In the genomic region with DNA sequence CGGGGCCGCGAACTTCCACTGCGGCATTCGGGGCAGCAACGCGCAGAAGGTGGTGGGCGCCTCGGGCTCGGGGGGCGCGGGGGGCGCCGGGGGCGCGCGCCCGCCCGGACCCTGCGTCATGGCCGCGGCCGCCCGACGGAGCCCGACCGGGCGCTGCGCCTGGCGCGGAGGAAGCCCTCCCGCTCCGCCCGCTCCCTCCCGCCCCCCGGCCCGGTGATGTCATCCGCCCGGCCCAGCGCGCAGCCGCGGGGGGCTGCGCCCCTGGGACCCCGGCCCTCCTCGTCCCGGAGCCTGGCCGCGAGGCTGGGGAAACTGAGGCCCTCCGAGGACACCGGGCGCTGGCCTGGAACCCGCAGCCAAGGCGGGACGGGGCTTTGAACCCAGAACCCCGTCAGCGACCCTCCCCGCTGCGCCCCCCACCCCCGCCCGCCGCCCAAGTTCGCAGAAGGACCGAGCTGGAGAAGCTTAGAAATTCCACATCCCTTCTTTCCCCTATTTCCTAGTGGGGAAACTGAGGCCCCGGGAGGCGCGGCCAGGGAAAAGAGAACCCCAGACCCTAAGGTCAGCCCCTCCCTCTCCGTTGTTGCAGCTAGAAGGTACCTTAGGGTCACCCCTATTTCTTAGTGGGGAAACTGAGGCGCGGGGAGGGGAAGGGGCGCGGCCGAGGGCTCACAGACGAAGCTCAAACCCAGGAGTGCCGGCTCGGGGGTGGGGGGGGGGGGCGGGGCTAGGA, we compare ENCODE assay signal across 8 cellular contexts. TPM values are rescaled to one million over a fixed set of nuclear protein-coding genes. Genes with fewer than 3 reads are reported as not detected.
A peak's percentile ranks its signal among the peaks of the same experiment; 100 is the strongest.
DNase-seq lines count a peak whose midpoint lies in the region; ATAC-seq and TF ChIP-seq lines count a peak whose summit lies in the region.

A gene with protein sequence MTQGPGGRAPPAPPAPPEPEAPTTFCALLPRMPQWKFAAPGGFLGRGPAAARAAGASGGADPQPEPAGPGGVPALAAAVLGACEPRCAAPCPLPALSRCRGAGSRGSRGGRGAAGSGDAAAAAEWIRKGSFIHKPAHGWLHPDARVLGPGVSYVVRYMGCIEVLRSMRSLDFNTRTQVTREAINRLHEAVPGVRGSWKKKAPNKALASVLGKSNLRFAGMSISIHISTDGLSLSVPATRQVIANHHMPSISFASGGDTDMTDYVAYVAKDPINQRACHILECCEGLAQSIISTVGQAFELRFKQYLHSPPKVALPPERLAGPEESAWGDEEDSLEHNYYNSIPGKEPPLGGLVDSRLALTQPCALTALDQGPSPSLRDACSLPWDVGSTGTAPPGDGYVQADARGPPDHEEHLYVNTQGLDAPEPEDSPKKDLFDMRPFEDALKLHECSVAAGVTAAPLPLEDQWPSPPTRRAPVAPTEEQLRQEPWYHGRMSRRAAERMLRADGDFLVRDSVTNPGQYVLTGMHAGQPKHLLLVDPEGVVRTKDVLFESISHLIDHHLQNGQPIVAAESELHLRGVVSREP (minus strand): TSS at position 157 of the 733 bp plus-strand sequence. CDS start 37 bp downstream, at position 120.

- DNase-seq in H7, result peak; percentile 93
- peak in 1 of 2 donors; percentile 63 for DNase-seq in cardiac muscle cell (ENCODE audit: low read depth in 1 of 2, low spot score in 1 of 2)
- DNase-seq in posterior vena cava (ENCODE audit: low spot score), result no peak
- no peak for DNase-seq in foreskin keratinocyte
- no peak for DNase-seq in NOMO-1 treated with dmso at 0.1 percent for 144 hours (lab: John Stamatoyannopoulos, UW; ENCODE audit: unreplicated experiment)
- DNase-seq in AG20443 (ENCODE audit: low spot score), result no peak

- no peak for TF ChIP-seq CTCF in VCaP (conservative IDR thresholded peaks at IDR 0.05)
- TF ChIP-seq CTCF in cardiac muscle cell (IDR thresholded peaks at IDR 0.05; ENCODE audit: low read depth, low read length), result no peak
- no peak for TF ChIP-seq CTCF in foreskin keratinocyte (conservative IDR thresholded peaks at IDR 0.05)

- peak within 1 kb of the TSS; percentile 83 for H3K27ac ChIP-seq in VCaP
- peak within 1 kb of the TSS; percentile 73 for H3K27ac ChIP-seq in cardiac muscle cell
- no peak within 1 kb of the TSS for H3K27ac ChIP-seq in foreskin keratinocyte

- ATAC-seq in foreskin keratinocyte (no peak), HG03469 (IDR thresholded peaks at IDR 0.05; ENCODE audit: unreplicated experiment) (no peak)

- H3K4me3 ChIP-seq in H7 (ENCODE audit: insufficient read depth, low read depth, low read length) (peak within 1 kb of the TSS; percentile 61), cardiac muscle cell (peak within 1 kb of the TSS; percentile 65)

- H3K9me3 ChIP-seq in cardiac muscle cell (ENCODE audit: low read depth), result no peaks in the 10 kb centered on the region

- intact Hi-C loops in posterior vena cava (cut with DNase I), result no loop called here

- no peaks in the 10 kb centered on the region for H3K36me3 ChIP-seq in H7 (replicated peaks; ENCODE audit: control insufficient read depth, insufficient read depth, low read length)
- H3K36me3 ChIP-seq in cardiac muscle cell, result no peaks in the 10 kb centered on the region

- no peaks in the 10 kb centered on the region for H3K4me1 ChIP-seq in cardiac muscle cell (ENCODE audit: low read depth)
- no peaks in the 10 kb centered on the region for H3K4me1 ChIP-seq in foreskin keratinocyte

- peaks cover 19% of the 10 kb centered on the region for H3K27me3 ChIP-seq in H7 (ENCODE audit: control insufficient read depth, insufficient read depth, low read length)
- peaks cover 10% of the 10 kb centered on the region for H3K27me3 ChIP-seq in cardiac muscle cell
- peaks cover 29% of the 10 kb centered on the region for H3K27me3 ChIP-seq in foreskin keratinocyte

RNA-seq across cellular contexts. Expression of the gene that starts here (rescaled TPM):
- 5.3 and 6.9 TPM in 2 replicates for total RNA-seq in H7 (2014; rRNA removed; shearing (Covaris generic))
- total RNA-seq in cardiac muscle cell, result 33.6 and 56.9 TPM in 2 replicates
- polyA plus RNA-seq in cardiac muscle cell, result 39.9 and 54.6 TPM in 2 replicates
- 10 to 100 TPM; 21.0 to 21.9 TPM for total RNA-seq in posterior vena cava
- total RNA-seq in foreskin keratinocyte, result 0.42 and 0.54 TPM in 2 replicates
- polyA plus RNA-seq in foreskin keratinocyte, result 0.38 and 0.41 TPM in 2 replicates

Comparison
In these comparisons a context has a peak if more than half of its experiments do, and no peak if none do; other contexts are left out.
1. RNA of the gene that starts here (polyA plus RNA-seq): 39.9 to 54.6 TPM in cardiac muscle cell; 0.38 to 0.41 TPM in foreskin keratinocyte; every median in the first group is over 10 times any median in the second.